In the genomic region with DNA sequence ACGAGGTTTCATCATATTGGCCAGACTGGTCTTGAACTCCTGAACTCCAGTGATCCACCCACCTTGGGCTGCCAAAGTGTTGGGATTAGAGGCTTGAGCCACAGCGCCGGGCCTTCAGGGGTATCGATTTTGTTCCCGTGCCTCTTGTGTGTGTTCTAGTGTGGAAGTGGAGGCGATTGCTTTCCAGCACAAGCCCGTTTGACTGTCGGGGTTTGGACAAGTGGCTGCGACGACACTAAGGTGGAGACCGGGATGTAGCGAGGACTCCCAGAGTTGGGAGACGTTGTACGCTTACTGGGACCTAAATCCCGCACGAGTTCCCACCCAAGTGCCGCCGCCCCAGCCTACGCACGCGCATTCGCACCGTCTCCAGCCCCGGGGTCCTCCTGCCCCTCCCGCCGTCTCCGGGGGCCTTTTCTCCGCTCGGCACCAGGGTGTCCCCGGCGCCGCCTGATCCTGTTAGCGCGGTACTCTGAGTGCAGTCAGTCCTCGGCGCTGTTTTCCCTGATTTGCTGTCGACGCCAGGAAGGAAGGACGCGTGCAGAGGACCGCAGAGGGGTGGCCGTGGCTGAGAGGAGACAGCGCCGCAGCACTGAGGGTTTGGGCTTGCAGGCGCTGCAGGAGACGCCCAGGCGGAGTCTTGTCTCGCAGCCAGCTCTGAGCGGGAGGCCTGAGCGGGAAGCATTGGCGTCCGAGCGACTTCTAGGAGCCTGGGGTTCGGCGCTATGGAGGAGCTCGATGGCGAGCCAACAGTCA, we compare ENCODE assay signal across 1 cellular context.
TF ChIP-seq lines count a peak whose summit lies in the region.

A gene with protein sequence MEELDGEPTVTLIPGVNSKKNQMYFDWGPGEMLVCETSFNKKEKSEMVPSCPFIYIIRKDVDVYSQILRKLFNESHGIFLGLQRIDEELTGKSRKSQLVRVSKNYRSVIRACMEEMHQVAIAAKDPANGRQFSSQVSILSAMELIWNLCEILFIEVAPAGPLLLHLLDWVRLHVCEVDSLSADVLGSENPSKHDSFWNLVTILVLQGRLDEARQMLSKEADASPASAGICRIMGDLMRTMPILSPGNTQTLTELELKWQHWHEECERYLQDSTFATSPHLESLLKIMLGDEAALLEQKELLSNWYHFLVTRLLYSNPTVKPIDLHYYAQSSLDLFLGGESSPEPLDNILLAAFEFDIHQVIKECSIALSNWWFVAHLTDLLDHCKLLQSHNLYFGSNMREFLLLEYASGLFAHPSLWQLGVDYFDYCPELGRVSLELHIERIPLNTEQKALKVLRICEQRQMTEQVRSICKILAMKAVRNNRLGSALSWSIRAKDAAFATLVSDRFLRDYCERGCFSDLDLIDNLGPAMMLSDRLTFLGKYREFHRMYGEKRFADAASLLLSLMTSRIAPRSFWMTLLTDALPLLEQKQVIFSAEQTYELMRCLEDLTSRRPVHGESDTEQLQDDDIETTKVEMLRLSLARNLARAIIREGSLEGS (plus strand): TSS at position 643 of the 756 bp plus-strand sequence. CDS start 83 bp downstream, at position 726.

TF ChIP-seq in K562, 482 proteins besides CTCF, POLR2A, EP300 and RAD21 (continued from another document and continues in another):
- TF ChIP-seq, protein P1, sequence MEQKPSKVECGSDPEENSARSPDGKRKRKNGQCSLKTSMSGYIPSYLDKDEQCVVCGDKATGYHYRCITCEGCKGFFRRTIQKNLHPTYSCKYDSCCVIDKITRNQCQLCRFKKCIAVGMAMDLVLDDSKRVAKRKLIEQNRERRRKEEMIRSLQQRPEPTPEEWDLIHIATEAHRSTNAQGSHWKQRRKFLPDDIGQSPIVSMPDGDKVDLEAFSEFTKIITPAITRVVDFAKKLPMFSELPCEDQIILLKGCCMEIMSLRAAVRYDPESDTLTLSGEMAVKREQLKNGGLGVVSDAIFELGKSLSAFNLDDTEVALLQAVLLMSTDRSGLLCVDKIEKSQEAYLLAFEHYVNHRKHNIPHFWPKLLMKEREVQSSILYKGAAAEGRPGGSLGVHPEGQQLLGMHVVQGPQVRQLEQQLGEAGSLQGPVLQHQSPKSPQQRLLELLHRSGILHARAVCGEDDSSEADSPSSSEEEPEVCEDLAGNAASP (IDR thresholded peaks at IDR 0.05), result no peak
- TF ChIP-seq HDAC1 (IDR thresholded peaks at IDR 0.05) (peak in 1 of 2 experiments; percentile 68; a peak in 2 of 4 replicates), U2AF1 (optimal IDR thresholded peaks at IDR 0.05; ENCODE audit: low read depth, low read length) (no peak), ZNF140 (CRISPR knock-in tag; IDR thresholded peaks at IDR 0.05) (no peak), XRCC3 (IDR thresholded peaks at IDR 0.05) (no peak), ZNF217 (CRISPR knock-in tag; IDR thresholded peaks at IDR 0.05) (no peak), DMBX1 (CRISPR knock-in tag; IDR thresholded peaks at IDR 0.05; ENCODE audit: borderline replicate concordance) (no peak), SAFB2 (IDR thresholded peaks at IDR 0.05; ENCODE audit: borderline replicate concordance, low read depth, low read length, severe bottlenecking) (no peak), ERF (CRISPR knock-in tag; IDR thresholded peaks at IDR 0.05) (0 out of 2 replicates have a peak, but pooled peaks have one; percentile 48), GABPB1 (CRISPR knock-in tag; IDR thresholded peaks at IDR 0.05) (no peak; the same call in 1 of the 2 replicates), KDM1A (IDR thresholded peaks at IDR 0.05) (no peak), ZNF133 (CRISPR knock-in tag; IDR thresholded peaks at IDR 0.05) (no peak), SIN3B (IDR thresholded peaks at IDR 0.05; ENCODE audit: low read depth) (peak; percentile 79; the same call in 1 of the 2 replicates), ZNF24 (IDR thresholded peaks at IDR 0.05) (no peak), HMG20B (CRISPR knock-in tag; IDR thresholded peaks at IDR 0.05) (no peak), ZFX (CRISPR knock-in tag; IDR thresholded peaks at IDR 0.05) (peak; percentile 88), TEAD2 (tag; IDR thresholded peaks at IDR 0.05) (no peak), RBM14 (IDR thresholded peaks at IDR 0.05; ENCODE audit: borderline replicate concordance, insufficient read depth, low read depth, low read length) (no peak), BRD4 (IDR thresholded peaks at IDR 0.05) (no peak), NR2C2 (CRISPR knock-in tag; IDR thresholded peaks at IDR 0.05) (0 out of 2 replicates have a peak, but pooled peaks have one; percentile 61), NR2C2 (tag; IDR thresholded peaks at IDR 0.05) (peak; percentile 81), NEUROD1 (IDR thresholded peaks at IDR 0.05; ENCODE audit: borderline replicate concordance, low read depth, low read length, partially characterized antibody) (peak; percentile 84), ZNF384 (IDR thresholded peaks at IDR 0.05; ENCODE audit: low read depth, low read length) (no peak; the same call in 1 of the 2 replicates), C11orf30 (IDR thresholded peaks at IDR 0.05; ENCODE audit: low read depth) (peak; percentile 96), TOE1 (IDR thresholded peaks at IDR 0.05; ENCODE audit: borderline replicate concordance) (peak; percentile 97), TOE1 (CRISPR knock-in tag; IDR thresholded peaks at IDR 0.05; ENCODE audit: borderline replicate concordance, low read depth) (no peak)
- TF ChIP-seq, protein P2, sequence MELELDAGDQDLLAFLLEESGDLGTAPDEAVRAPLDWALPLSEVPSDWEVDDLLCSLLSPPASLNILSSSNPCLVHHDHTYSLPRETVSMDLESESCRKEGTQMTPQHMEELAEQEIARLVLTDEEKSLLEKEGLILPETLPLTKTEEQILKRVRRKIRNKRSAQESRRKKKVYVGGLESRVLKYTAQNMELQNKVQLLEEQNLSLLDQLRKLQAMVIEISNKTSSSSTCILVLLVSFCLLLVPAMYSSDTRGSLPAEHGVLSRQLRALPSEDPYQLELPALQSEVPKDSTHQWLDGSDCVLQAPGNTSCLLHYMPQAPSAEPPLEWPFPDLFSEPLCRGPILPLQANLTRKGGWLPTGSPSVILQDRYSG (tag; conservative IDR thresholded peaks at IDR 0.05; ENCODE audit: low read depth), result 0 out of 2 replicates have a peak, but pooled peaks have one; percentile 25
- TF ChIP-seq, protein P3, sequence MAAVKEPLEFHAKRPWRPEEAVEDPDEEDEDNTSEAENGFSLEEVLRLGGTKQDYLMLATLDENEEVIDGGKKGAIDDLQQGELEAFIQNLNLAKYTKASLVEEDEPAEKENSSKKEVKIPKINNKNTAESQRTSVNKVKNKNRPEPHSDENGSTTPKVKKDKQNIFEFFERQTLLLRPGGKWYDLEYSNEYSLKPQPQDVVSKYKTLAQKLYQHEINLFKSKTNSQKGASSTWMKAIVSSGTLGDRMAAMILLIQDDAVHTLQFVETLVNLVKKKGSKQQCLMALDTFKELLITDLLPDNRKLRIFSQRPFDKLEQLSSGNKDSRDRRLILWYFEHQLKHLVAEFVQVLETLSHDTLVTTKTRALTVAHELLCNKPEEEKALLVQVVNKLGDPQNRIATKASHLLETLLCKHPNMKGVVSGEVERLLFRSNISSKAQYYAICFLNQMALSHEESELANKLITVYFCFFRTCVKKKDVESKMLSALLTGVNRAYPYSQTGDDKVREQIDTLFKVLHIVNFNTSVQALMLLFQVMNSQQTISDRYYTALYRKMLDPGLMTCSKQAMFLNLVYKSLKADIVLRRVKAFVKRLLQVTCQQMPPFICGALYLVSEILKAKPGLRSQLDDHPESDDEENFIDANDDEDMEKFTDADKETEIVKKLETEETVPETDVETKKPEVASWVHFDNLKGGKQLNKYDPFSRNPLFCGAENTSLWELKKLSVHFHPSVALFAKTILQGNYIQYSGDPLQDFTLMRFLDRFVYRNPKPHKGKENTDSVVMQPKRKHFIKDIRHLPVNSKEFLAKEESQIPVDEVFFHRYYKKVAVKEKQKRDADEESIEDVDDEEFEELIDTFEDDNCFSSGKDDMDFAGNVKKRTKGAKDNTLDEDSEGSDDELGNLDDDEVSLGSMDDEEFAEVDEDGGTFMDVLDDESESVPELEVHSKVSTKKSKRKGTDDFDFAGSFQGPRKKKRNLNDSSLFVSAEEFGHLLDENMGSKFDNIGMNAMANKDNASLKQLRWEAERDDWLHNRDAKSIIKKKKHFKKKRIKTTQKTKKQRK (IDR thresholded peaks at IDR 0.05; ENCODE audit: borderline replicate concordance, low read depth, low read length), result no peak
- TF ChIP-seq, protein P4, sequence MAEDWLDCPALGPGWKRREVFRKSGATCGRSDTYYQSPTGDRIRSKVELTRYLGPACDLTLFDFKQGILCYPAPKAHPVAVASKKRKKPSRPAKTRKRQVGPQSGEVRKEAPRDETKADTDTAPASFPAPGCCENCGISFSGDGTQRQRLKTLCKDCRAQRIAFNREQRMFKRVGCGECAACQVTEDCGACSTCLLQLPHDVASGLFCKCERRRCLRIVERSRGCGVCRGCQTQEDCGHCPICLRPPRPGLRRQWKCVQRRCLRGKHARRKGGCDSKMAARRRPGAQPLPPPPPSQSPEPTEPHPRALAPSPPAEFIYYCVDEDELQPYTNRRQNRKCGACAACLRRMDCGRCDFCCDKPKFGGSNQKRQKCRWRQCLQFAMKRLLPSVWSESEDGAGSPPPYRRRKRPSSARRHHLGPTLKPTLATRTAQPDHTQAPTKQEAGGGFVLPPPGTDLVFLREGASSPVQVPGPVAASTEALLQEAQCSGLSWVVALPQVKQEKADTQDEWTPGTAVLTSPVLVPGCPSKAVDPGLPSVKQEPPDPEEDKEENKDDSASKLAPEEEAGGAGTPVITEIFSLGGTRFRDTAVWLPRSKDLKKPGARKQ (CRISPR knock-in tag; IDR thresholded peaks at IDR 0.05), result no peak
- TF ChIP-seq, protein P5, sequence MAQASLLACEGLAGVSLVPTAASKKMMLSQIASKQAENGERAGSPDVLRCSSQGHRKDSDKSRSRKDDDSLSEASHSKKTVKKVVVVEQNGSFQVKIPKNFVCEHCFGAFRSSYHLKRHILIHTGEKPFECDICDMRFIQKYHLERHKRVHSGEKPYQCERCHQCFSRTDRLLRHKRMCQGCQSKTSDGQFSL (CRISPR knock-in tag; IDR thresholded peaks at IDR 0.05), result no peak
- TF ChIP-seq, protein P5 (tag; IDR thresholded peaks at IDR 0.05), result no peak
- TF ChIP-seq, protein P6, sequence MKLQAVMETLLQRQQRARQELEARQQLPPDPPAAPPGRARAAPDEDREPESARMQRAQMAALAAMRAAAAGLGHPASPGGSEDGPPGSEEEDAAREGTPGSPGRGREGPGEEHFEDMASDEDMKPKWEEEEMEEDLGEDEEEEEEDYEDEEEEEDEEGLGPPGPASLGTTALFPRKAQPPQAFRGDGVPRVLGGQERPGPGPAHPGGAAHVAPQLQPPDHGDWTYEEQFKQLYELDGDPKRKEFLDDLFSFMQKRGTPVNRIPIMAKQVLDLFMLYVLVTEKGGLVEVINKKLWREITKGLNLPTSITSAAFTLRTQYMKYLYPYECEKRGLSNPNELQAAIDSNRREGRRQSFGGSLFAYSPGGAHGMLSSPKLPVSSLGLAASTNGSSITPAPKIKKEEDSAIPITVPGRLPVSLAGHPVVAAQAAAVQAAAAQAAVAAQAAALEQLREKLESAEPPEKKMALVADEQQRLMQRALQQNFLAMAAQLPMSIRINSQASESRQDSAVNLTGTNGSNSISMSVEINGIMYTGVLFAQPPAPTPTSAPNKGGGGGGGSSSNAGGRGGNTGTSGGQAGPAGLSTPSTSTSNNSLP (IDR thresholded peaks at IDR 0.05; ENCODE audit: borderline replicate concordance, low read depth, low read length), result no peak
- TF ChIP-seq, protein P7, sequence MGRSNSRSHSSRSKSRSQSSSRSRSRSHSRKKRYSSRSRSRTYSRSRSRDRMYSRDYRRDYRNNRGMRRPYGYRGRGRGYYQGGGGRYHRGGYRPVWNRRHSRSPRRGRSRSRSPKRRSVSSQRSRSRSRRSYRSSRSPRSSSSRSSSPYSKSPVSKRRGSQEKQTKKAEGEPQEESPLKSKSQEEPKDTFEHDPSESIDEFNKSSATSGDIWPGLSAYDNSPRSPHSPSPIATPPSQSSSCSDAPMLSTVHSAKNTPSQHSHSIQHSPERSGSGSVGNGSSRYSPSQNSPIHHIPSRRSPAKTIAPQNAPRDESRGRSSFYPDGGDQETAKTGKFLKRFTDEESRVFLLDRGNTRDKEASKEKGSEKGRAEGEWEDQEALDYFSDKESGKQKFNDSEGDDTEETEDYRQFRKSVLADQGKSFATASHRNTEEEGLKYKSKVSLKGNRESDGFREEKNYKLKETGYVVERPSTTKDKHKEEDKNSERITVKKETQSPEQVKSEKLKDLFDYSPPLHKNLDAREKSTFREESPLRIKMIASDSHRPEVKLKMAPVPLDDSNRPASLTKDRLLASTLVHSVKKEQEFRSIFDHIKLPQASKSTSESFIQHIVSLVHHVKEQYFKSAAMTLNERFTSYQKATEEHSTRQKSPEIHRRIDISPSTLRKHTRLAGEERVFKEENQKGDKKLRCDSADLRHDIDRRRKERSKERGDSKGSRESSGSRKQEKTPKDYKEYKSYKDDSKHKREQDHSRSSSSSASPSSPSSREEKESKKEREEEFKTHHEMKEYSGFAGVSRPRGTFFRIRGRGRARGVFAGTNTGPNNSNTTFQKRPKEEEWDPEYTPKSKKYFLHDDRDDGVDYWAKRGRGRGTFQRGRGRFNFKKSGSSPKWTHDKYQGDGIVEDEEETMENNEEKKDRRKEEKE (IDR thresholded peaks at IDR 0.05; ENCODE audit: borderline replicate concordance in 1 of 2, control insufficient read depth in 1 of 2, low read depth in 2 of 2, low read length in 1 of 2), result no peak
- TF ChIP-seq, protein P8, sequence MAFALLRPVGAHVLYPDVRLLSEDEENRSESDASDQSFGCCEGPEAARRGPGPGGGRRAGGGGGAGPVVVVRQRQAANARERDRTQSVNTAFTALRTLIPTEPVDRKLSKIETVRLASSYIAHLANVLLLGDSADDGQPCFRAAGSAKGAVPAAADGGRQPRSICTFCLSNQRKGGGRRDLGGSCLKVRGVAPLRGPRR (CRISPR knock-in tag; IDR thresholded peaks at IDR 0.05), result no peak; the same call in 1 of the 2 replicates
- TF ChIP-seq, protein P9, sequence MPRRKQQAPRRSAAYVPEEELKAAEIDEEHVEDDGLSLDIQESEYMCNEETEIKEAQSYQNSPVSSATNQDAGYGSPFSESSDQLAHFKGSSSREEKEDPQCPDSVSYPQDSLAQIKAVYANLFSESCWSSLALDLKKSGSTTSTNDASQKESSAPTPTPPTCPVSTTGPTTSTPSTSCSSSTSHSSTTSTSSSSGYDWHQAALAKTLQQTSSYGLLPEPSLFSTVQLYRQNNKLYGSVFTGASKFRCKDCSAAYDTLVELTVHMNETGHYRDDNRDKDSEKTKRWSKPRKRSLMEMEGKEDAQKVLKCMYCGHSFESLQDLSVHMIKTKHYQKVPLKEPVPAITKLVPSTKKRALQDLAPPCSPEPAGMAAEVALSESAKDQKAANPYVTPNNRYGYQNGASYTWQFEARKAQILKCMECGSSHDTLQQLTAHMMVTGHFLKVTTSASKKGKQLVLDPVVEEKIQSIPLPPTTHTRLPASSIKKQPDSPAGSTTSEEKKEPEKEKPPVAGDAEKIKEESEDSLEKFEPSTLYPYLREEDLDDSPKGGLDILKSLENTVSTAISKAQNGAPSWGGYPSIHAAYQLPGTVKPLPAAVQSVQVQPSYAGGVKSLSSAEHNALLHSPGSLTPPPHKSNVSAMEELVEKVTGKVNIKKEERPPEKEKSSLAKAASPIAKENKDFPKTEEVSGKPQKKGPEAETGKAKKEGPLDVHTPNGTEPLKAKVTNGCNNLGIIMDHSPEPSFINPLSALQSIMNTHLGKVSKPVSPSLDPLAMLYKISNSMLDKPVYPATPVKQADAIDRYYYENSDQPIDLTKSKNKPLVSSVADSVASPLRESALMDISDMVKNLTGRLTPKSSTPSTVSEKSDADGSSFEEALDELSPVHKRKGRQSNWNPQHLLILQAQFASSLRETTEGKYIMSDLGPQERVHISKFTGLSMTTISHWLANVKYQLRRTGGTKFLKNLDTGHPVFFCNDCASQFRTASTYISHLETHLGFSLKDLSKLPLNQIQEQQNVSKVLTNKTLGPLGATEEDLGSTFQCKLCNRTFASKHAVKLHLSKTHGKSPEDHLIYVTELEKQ (CRISPR knock-in tag; IDR thresholded peaks at IDR 0.05), result no peak
